17 cellular contexts compared by ENCODE assay signal in the genomic region with DNA sequence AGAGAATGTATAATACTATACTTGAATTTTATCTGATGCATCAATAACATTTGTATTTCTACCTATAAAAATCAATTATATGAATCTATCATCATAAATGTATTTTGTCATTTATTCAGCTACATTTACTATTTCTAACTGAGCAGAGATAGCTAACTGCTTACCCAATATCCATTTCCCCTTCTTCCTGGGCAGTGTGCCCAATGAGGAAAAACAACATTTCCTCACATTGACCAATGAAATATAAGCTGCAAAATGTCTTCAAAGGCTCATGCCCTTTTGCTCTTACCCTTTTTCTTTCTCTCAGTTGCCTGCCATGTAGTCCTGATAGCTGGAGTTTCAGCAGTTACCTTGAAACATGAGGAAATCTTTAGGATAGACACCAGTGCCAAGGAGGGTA.
"Had no signal": no experiment of that assay in that cellular context is flagged by ENCODE, and none has a peak within 500 bp of the region (broad histone marks: within the 10 kb centered on the region; RNA-seq: fewer than 3 reads in every experiment).

No MANE protein-coding gene starts in this region.

- ATAC-seq: activated CD8-positive, alpha-beta T cell treated with anti-CD3 and anti-CD28 coated beads for 36 hours; activated T-cell treated with anti-CD3 and anti-CD28 coated beads, Interleukin-2, amount 50 U/mL, for 4 hours; esophagus mucosa; stimulated activated effector memory CD8-positive, alpha-beta T cell treated with anti-CD3 and anti-CD28 coated beads, Interleukin-12 subunit alpha, Interleukin-12 subunit beta, amount 100 ng/mL, for 72 hours; T-helper 17 cell had no signal

- H3K27me3 Mint-ChIP-seq: activated B cell treated with CpG ODN at 0.5 μM for 24 hours, T-helper 17 cell had no signal

- H3K9me3 ChIP-seq: sigmoid colon had no signal

- H3K9me3 Mint-ChIP-seq: activated CD8-positive, alpha-beta T cell treated with anti-CD3 and anti-CD28 coated beads for 36 hours; stimulated activated effector memory CD8-positive, alpha-beta T cell treated with anti-CD3 and anti-CD28 coated beads, Interleukin-12 subunit alpha, Interleukin-12 subunit beta, amount 100 ng/mL, for 72 hours had no signal

- H3K4me3 ChIP-seq: sigmoid colon had no signal

- H3K36me3 ChIP-seq: sigmoid colon had no signal

- FAIRE-seq: endometrium, TTC549, urothelium cell line had no signal

- H3K4me1 Mint-ChIP-seq: activated B cell treated with CpG ODN at 0.5 μM for 24 hours; stimulated activated effector memory CD8-positive, alpha-beta T cell treated with anti-CD3 and anti-CD28 coated beads, Interleukin-12 subunit alpha, Interleukin-12 subunit beta, amount 100 ng/mL, for 72 hours; T-helper 17 cell had no signal

- H3K4me1 ChIP-seq: sigmoid colon had no signal

- H3K27ac Mint-ChIP-seq: activated B cell treated with CpG ODN at 0.5 μM for 24 hours; activated CD8-positive, alpha-beta T cell treated with anti-CD3 and anti-CD28 coated beads for 36 hours; stimulated activated effector memory CD8-positive, alpha-beta T cell treated with anti-CD3 and anti-CD28 coated beads, Interleukin-12 subunit alpha, Interleukin-12 subunit beta, amount 100 ng/mL, for 72 hours; T-helper 17 cell had no signal

- H3K27ac ChIP-seq: sigmoid colon had no signal

- H3K4me3 Mint-ChIP-seq: activated B cell treated with CpG ODN at 0.5 μM for 24 hours; activated CD8-positive, alpha-beta T cell treated with anti-CD3 and anti-CD28 coated beads for 36 hours; activated T-cell treated with anti-CD3 and anti-CD28 coated beads, Interleukin-2, amount 50 U/mL, for 4 hours; stimulated activated effector memory CD8-positive, alpha-beta T cell treated with anti-CD3 and anti-CD28 coated beads, Interleukin-12 subunit alpha, Interleukin-12 subunit beta, amount 100 ng/mL, for 72 hours; T-helper 17 cell had no signal

- H3K36me3 Mint-ChIP-seq: stimulated activated effector memory CD8-positive, alpha-beta T cell treated with anti-CD3 and anti-CD28 coated beads, Interleukin-12 subunit alpha, Interleukin-12 subunit beta, amount 100 ng/mL, for 72 hours had no signal

- DNase-seq: activated B cell treated with CpG ODN at 0.5 μM for 24 hours; activated CD4-positive, alpha-beta T cell treated with anti-CD3 and anti-CD28 coated beads for 48 hours; activated CD8-positive, alpha-beta T cell treated with anti-CD3 and anti-CD28 coated beads for 36 hours; activated effector memory CD4-positive, alpha-beta T cell treated with Interleukin-2 at 50 U/mL for 16 hours; activated naive CD4-positive, alpha-beta T cell treated with anti-CD3 and anti-CD28 coated beads, Interleukin-2, amount 50 U/mL, for 16 hours; activated T-cell treated with anti-CD3 and anti-CD28 coated beads, Interleukin-2, amount 50 U/mL, for 4 hours; caudate nucleus; glutamatergic neuron; kidney glomerular epithelial cell; sigmoid colon; stimulated activated CD4-positive, alpha-beta T cell treated with anti-CD3 and anti-CD28 coated beads, Interleukin-2, amount 100 ng/mL, for 24 hours; T-helper 17 cell had no signal

- H3K27me3 ChIP-seq: sigmoid colon had no signal
